Comparison of ENCODE assay signal across 1 cellular context in genomic region chr12:6964605-6965025, GRCh38.
TF ChIP-seq lines count a peak whose summit lies in the region.

No MANE protein-coding gene starts in this region.

TF ChIP-seq in IMR-90, 13 proteins besides CTCF, POLR2A, EP300 and RAD21:
- no peak for TF ChIP-seq CEBPB (IDR thresholded peaks at IDR 0.05; ENCODE audit: low read depth, low read length)
- TF ChIP-seq USF2 (IDR thresholded peaks at IDR 0.05; ENCODE audit: low read depth, low read length) = no peak
- no peak for TF ChIP-seq NFE2L2 (IDR thresholded peaks at IDR 0.05; ENCODE audit: low read depth, low read length)
